ENCODE assay signal across 17 cellular contexts in genomic region chr2:158255257-158255656, GRCh38.
A peak's percentile ranks its signal among the peaks of the same experiment; 100 is the strongest.
DNase-seq lines count a peak whose midpoint lies in the region; TF ChIP-seq lines count a peak whose summit lies in the region.
"Had no signal": no experiment of that assay in that cellular context is flagged by ENCODE, and none has a peak within 500 bp of the region (broad histone marks: within the 10 kb centered on the region; RNA-seq: fewer than 3 reads in every experiment).

No MANE protein-coding gene starts in this region.

- no peaks in the 10 kb centered on the region for H3K9me3 Mint-ChIP-seq in mesothelial cell of epicardium
- no peaks in the 10 kb centered on the region for H3K9me3 Mint-ChIP-seq in activated naive CD8-positive, alpha-beta T cell treated with anti-CD3 and anti-CD28 coated beads for 36 hours
- no peaks in the 10 kb centered on the region for H3K9me3 Mint-ChIP-seq in endothelial cell (ENCODE audit: unreplicated experiment)
- H3K9me3 Mint-ChIP-seq: HFFc6, T-cell had no signal

- H3K27me3 Mint-ChIP-seq in mesothelial cell of epicardium (ENCODE audit: low read depth) (no peaks in the 10 kb centered on the region), endothelial cell (ENCODE audit: unreplicated experiment) (no peaks in the 10 kb centered on the region)
- H3K27me3 Mint-ChIP-seq in activated naive CD8-positive, alpha-beta T cell treated with anti-CD3 and anti-CD28 coated beads for 36 hours: peaks cover 38% of the 10 kb centered on the region

- H3K4me1 Mint-ChIP-seq in mesothelial cell of epicardium: peaks cover 27% of the 10 kb centered on the region
- H3K4me1 Mint-ChIP-seq in activated naive CD8-positive, alpha-beta T cell treated with anti-CD3 and anti-CD28 coated beads for 36 hours: no peaks in the 10 kb centered on the region
- peaks cover 5% of the 10 kb centered on the region for H3K4me1 Mint-ChIP-seq in endothelial cell (ENCODE audit: unreplicated experiment)
- H3K4me1 Mint-ChIP-seq: CD4-positive, alpha-beta memory T cell; T-cell had no signal

- H3K36me3 Mint-ChIP-seq in mesothelial cell of epicardium (no peaks in the 10 kb centered on the region), endothelial cell (ENCODE audit: low read depth, unreplicated experiment) (no peaks in the 10 kb centered on the region)
- no peaks in the 10 kb centered on the region for H3K36me3 Mint-ChIP-seq in activated naive CD8-positive, alpha-beta T cell treated with anti-CD3 and anti-CD28 coated beads for 36 hours
- H3K36me3 Mint-ChIP-seq: CD4-positive, alpha-beta memory T cell; T-cell had no signal

- no peak overlapping the region for H3K4me3 Mint-ChIP-seq in mesothelial cell of epicardium
- H3K4me3 Mint-ChIP-seq in activated naive CD8-positive, alpha-beta T cell treated with anti-CD3 and anti-CD28 coated beads for 36 hours: no peak overlapping the region
- H3K4me3 Mint-ChIP-seq in endothelial cell (ENCODE audit: unreplicated experiment): no peak overlapping the region
- H3K4me3 Mint-ChIP-seq: CD4-positive, alpha-beta memory T cell; HFFc6; T-cell had no signal

- H3K27ac Mint-ChIP-seq in mesothelial cell of epicardium (peak overlapping the region; percentile 14), endothelial cell (ENCODE audit: unreplicated experiment) (no peak overlapping the region)
- no peak overlapping the region for H3K27ac Mint-ChIP-seq in activated naive CD8-positive, alpha-beta T cell treated with anti-CD3 and anti-CD28 coated beads for 36 hours
- H3K27ac Mint-ChIP-seq: CD4-positive, alpha-beta memory T cell; HFFc6; T-cell had no signal

- DNase-seq in DMS53 (lab: John Stamatoyannopoulos, UW) (peak; percentile 45), DMS53 treated with DMSO at 0.1 percent for 48 hours (lab: John Stamatoyannopoulos, UW; ENCODE audit: unreplicated experiment) (no peak), NCI-H1105 (lab: John Stamatoyannopoulos, UW) (peak; percentile 71), NCI-H2227 (lab: John Stamatoyannopoulos, UW; ENCODE audit: unreplicated experiment) (peak; percentile 92), mesothelial cell of epicardium (ENCODE audit: low spot score in 2 of 2, unreplicated experiment in 2 of 2) (no peak), GM10248 (ENCODE audit: extremely low spot score) (no peak), endothelial cell (ENCODE audit: low spot score) (no peak)
- no peak for DNase-seq in activated naive CD8-positive, alpha-beta T cell treated with anti-CD3 and anti-CD28 coated beads for 36 hours
- DNase-seq: CD4-positive, alpha-beta memory T cell; GF-D8; HFFc6; NCI-H1092; NCI-H2029 treated with DMSO at 0.1 percent for 48 hours; NCI-H510A treated with DMSO at 0.1 percent for 48 hours; SHP77; SK-N-SH; T-cell had no signal

- no peak for TF ChIP-seq CTCF in mesothelial cell of epicardium (IDR thresholded peaks at IDR 0.05; ENCODE audit: unreplicated experiment)
- no peak for TF ChIP-seq CTCF in GM10248 (IDR thresholded peaks at IDR 0.05; ENCODE audit: control extremely low read depth, extremely low read depth, low read depth, missing control alignments)
- no peak for TF ChIP-seq CTCF in endothelial cell (IDR thresholded peaks at IDR 0.05; ENCODE audit: unreplicated experiment)

- POLR2A ChIA-PET in GM10248 (lab: Yijun Ruan, JAX): no interaction called here

- CTCF ChIA-PET in GM10248 (lab: Yijun Ruan, JAX): no interaction called here

Comparison
In these comparisons a context has a peak if more than half of its experiments do, and no peak if none do; other contexts are left out.
1. DNase-seq: peak in DMS53 (single experiment), NCI-H1105 (single experiment) and NCI-H2227 (single experiment); none in DMS53 treated with DMSO at 0.1 percent for 48 hours (single experiment), mesothelial cell of epicardium (0 of 2), GM10248 (single experiment), activated naive CD8-positive, alpha-beta T cell treated with anti-CD3 and anti-CD28 coated beads for 36 hours (single experiment) and endothelial cell (single experiment).